1 cellular context compared by ENCODE assay signal in genomic region chr6:26020291-26020982, GRCh38.
A peak's percentile ranks its signal among the peaks of the same experiment; 100 is the strongest.
TF ChIP-seq lines count a peak whose summit lies in the region.

No MANE protein-coding gene starts in this region.

TF ChIP-seq in HepG2, 621 proteins besides CTCF, POLR2A, EP300 and RAD21 (continued from another document):
- TF ChIP-seq ZBTB4 (CRISPR knock-in tag; IDR thresholded peaks at IDR 0.05; ENCODE audit: borderline replicate concordance) (peak; percentile 38; the same call in 1 of the 2 replicates), MYC (CRISPR knock-in tag; IDR thresholded peaks at IDR 0.05; ENCODE audit: borderline replicate concordance) (peak; percentile 32; the same call in 1 of the 2 replicates), FOXA1 (IDR thresholded peaks at IDR 0.05) (no peak), FOXA1 (CRISPR knock-in tag; IDR thresholded peaks at IDR 0.05) (no peak), SNAI1 (CRISPR knock-in tag; IDR thresholded peaks at IDR 0.05; ENCODE audit: borderline replicate concordance) (no peak), ZHX1 (CRISPR knock-in tag; IDR thresholded peaks at IDR 0.05; ENCODE audit: low read depth) (peak; percentile 37; the same call in 1 of the 2 replicates), HMGXB4 (CRISPR knock-in tag; IDR thresholded peaks at IDR 0.05; ENCODE audit: borderline replicate concordance in 1 of 2, low read depth in 1 of 2) (no peak), ZNF891 (CRISPR knock-in tag; IDR thresholded peaks at IDR 0.05) (peak; percentile 50; the same call in 1 of the 2 replicates), MYPOP (CRISPR knock-in tag; IDR thresholded peaks at IDR 0.05) (0 out of 2 replicates have a peak, but pooled peaks have one; percentile 21), HNRNPLL (IDR thresholded peaks at IDR 0.05; ENCODE audit: low read depth, low read length, poor library complexity, severe bottlenecking) (peak; percentile 28), KDM1A (CRISPR knock-in tag; IDR thresholded peaks at IDR 0.05) (no peak), AGO2 (optimal IDR thresholded peaks at IDR 0.05; ENCODE audit: low read depth, low read length) (peak; percentile 61), MTF1 (CRISPR knock-in tag; IDR thresholded peaks at IDR 0.05) (no peak), NRL (CRISPR knock-in tag; IDR thresholded peaks at IDR 0.05; ENCODE audit: borderline replicate concordance) (0 out of 2 replicates have a peak, but pooled peaks have one; percentile 35), ZNF550 (CRISPR knock-in tag; IDR thresholded peaks at IDR 0.05; ENCODE audit: borderline replicate concordance) (no peak), RORA (CRISPR knock-in tag; IDR thresholded peaks at IDR 0.05) (no peak), ZNF652 (CRISPR knock-in tag; IDR thresholded peaks at IDR 0.05; ENCODE audit: borderline replicate concordance, low read depth) (no peak), IRF2 (CRISPR knock-in tag; IDR thresholded peaks at IDR 0.05) (no peak), GPBP1L1 (CRISPR knock-in tag; IDR thresholded peaks at IDR 0.05) (no peak), ZBTB26 (CRISPR knock-in tag; IDR thresholded peaks at IDR 0.05; ENCODE audit: borderline replicate concordance) (no peak), ZBTB34 (CRISPR knock-in tag; IDR thresholded peaks at IDR 0.05) (no peak), HBP1 (CRISPR knock-in tag; IDR thresholded peaks at IDR 0.05; ENCODE audit: low read depth) (no peak)
